8 cellular contexts compared by ENCODE assay signal in genomic region chr10:22251751-22252285, GRCh38. TPM values are rescaled to one million over a fixed set of nuclear protein-coding genes. Genes with fewer than 3 reads are reported as not detected.
DNase-seq lines count a peak whose midpoint lies in the region; ATAC-seq and TF ChIP-seq lines count a peak whose summit lies in the region.

No MANE protein-coding gene starts in this region.

- TF ChIP-seq CTCF in GM13977 (IDR thresholded peaks at IDR 0.05; ENCODE audit: extremely low read depth, insufficient read depth, missing control alignments): no peak
- TF ChIP-seq CTCF in endothelial cell (IDR thresholded peaks at IDR 0.05; ENCODE audit: unreplicated experiment): no peak

- peak overlapping the region; percentile 98 for H3K27ac Mint-ChIP-seq in endothelial cell (ENCODE audit: unreplicated experiment)

- no peaks in the 10 kb centered on the region for H3K36me3 Mint-ChIP-seq in endothelial cell (ENCODE audit: low read depth, unreplicated experiment)

- no peaks in the 10 kb centered on the region for H3K9me3 Mint-ChIP-seq in endothelial cell (ENCODE audit: unreplicated experiment)

- DNase-seq in GM13977 (ENCODE audit: low spot score) (peak; percentile 76), NCI-H226 (peak; percentile 11), endothelial cell (ENCODE audit: low spot score) (peak; percentile 44), midbrain (lab: John Stamatoyannopoulos, UW) (peak; percentile 74), OCI-M2 (lab: John Stamatoyannopoulos, UW; ENCODE audit: unreplicated experiment) (no peak)
- DNase-seq in activated CD8-positive, alpha-beta memory T cell treated with anti-CD3 and anti-CD28 coated beads for 24 hours: peak; percentile 83
- peak; percentile 34 to 46 for DNase-seq in stimulated activated CD8-positive, alpha-beta memory T cell treated with anti-CD3 and anti-CD28 coated beads, Interleukin-2, amount 100 ng/mL, for 48 hours (ENCODE audit: low read depth in 2 of 2)

- peaks cover 3% of the 10 kb centered on the region for H3K4me1 Mint-ChIP-seq in endothelial cell (ENCODE audit: unreplicated experiment)

- peaks cover 4% of the 10 kb centered on the region for H3K27me3 Mint-ChIP-seq in endothelial cell (ENCODE audit: unreplicated experiment)

- in situ Hi-C loops in GM13977 (cut with MboI; ENCODE audit: low pct_unique_long_range_greater_than_20kb, low sequenced_read_pairs, unreplicated experiment): no loop called here

- H3K4me3 Mint-ChIP-seq in endothelial cell (ENCODE audit: unreplicated experiment): peak overlapping the region; percentile 98

- ATAC-seq in HG02678 (IDR thresholded peaks at IDR 0.05; ENCODE audit: unreplicated experiment): peak; percentile 43

RNA-seq across cellular contexts. Expression of gene EBLN1, which starts 34.0 kb away (rescaled TPM):
- not detected for total RNA-seq in endothelial cell (ENCODE audit: unreplicated experiment)
